In genomic region chr6:6685249-6685667, GRCh38 we compare ENCODE assay signal across 18 cellular contexts.
DNase-seq lines count a peak whose midpoint lies in the region; ATAC-seq and TF ChIP-seq lines count a peak whose summit lies in the region.
"Had no signal": no experiment of that assay in that cellular context is flagged by ENCODE, and none has a peak within 500 bp of the region (broad histone marks: within the 10 kb centered on the region; RNA-seq: fewer than 3 reads in every experiment).

No MANE protein-coding gene starts in this region.

- no peak for ATAC-seq in GM21619 (IDR thresholded peaks at IDR 0.05; ENCODE audit: unreplicated experiment)
- ATAC-seq: esophagus mucosa, sciatic nerve had no signal

- no peak overlapping the region for H2BK120ac ChIP-seq in mesenchymal stem cell (ENCODE audit: low read depth, low read length)

- no peak overlapping the region for H2AFZ ChIP-seq in mesenchymal stem cell (ENCODE audit: low read depth, low read length)

- H3K27ac ChIP-seq in mesenchymal stem cell (ENCODE audit: low read length, poor library complexity, severe bottlenecking) = no peak overlapping the region
- H3K27ac ChIP-seq: thoracic aorta had no signal

- H3K4me1 ChIP-seq in mesenchymal stem cell (ENCODE audit: control insufficient read depth, insufficient read depth, low read depth, low read length) = peaks cover 16% of the 10 kb centered on the region

- TF ChIP-seq CTCF in GM13977 (IDR thresholded peaks at IDR 0.05; ENCODE audit: extremely low read depth, insufficient read depth, missing control alignments) = no peak

- 94% methylated on average over 2 of the region's 4 CpGs for WGBS in mesenchymal stem cell

- no peak overlapping the region for H4K91ac ChIP-seq in mesenchymal stem cell (ENCODE audit: low read length)

- H3K23ac ChIP-seq in mesenchymal stem cell (ENCODE audit: low read length in 2 of 2) = no peak overlapping the region

- no peaks in the 10 kb centered on the region for H3K9me3 ChIP-seq in mesenchymal stem cell (ENCODE audit: control insufficient read depth, low read length)
- H3K9me3 ChIP-seq: thoracic aorta had no signal

- H3K4me3 ChIP-seq in mesenchymal stem cell (ENCODE audit: insufficient read depth in 1 of 2, low read depth in 1 of 2, low read length in 2 of 2) = no peak overlapping the region
- H3K4me3 ChIP-seq: thoracic aorta had no signal

- no peak overlapping the region for H3K4ac ChIP-seq in mesenchymal stem cell (ENCODE audit: low read depth in 1 of 2, low read length in 2 of 2)

- no peak overlapping the region for H2BK15ac ChIP-seq in mesenchymal stem cell (ENCODE audit: low read depth, poor library complexity, severe bottlenecking)

- H3K9ac ChIP-seq in mesenchymal stem cell (ENCODE audit: low read length) = no peak overlapping the region

- peak overlapping the region; percentile 67 for H4K8ac ChIP-seq in mesenchymal stem cell (ENCODE audit: low read length)

- H3K18ac ChIP-seq in mesenchymal stem cell (ENCODE audit: low read depth in 1 of 2, low read length in 2 of 2) = no peak overlapping the region

- H2BK12ac ChIP-seq in mesenchymal stem cell (ENCODE audit: low read length in 2 of 2) = peak overlapping the region in 1 of 2 experiments; percentile 63

- no peak overlapping the region for H2AK5ac ChIP-seq in mesenchymal stem cell (ENCODE audit: low read length, severe bottlenecking)

- no peak overlapping the region for H3K14ac ChIP-seq in mesenchymal stem cell (ENCODE audit: low read length in 2 of 2)

- peak; percentile 32 for DNase-seq in GM13977 (ENCODE audit: low spot score)
- DNase-seq in M059J (ENCODE audit: low read depth) = peak; percentile 32
- peak; percentile 35 for DNase-seq in SKM-1 (lab: John Stamatoyannopoulos, UW; ENCODE audit: unreplicated experiment)
- DNase-seq in mesenchymal stem cell = peak; percentile 33
- DNase-seq in NCI-H1930 (lab: John Stamatoyannopoulos, UW) = no peak
- no peak for DNase-seq in COLO829 (ENCODE audit: low spot score)
- DNase-seq: activated CD4-positive, alpha-beta T cell treated with anti-CD3 and anti-CD28 coated beads for 4 hours; activated effector memory CD4-positive, alpha-beta T cell treated with anti-CD3 and anti-CD28 coated beads, Interleukin-2, amount 50 U/mL, for 16 hours; amygdala; caudate nucleus; COR-L47; Kasumi-1; NCI-H1436 treated with DMSO at 0.1 percent for 48 hours; SW 1271 had no signal

- no peak overlapping the region for H3K4me2 ChIP-seq in mesenchymal stem cell (ENCODE audit: low read length, poor library complexity, severe bottlenecking)

- H2BK5ac ChIP-seq in mesenchymal stem cell (ENCODE audit: low read depth, low read length, poor library complexity, severe bottlenecking) = no peak overlapping the region

- peaks cover 0 to 3% of the 10 kb centered on the region in 2 experiments for H3K27me3 ChIP-seq in mesenchymal stem cell (ENCODE audit: control insufficient read depth in 1 of 2, insufficient read depth in 1 of 2, low read length in 2 of 2)

- no peaks in the 10 kb centered on the region for H3K79me1 ChIP-seq in mesenchymal stem cell (replicated peaks; ENCODE audit: low read length, poor library complexity, severe bottlenecking)

- no peaks in the 10 kb centered on the region for H3K36me3 ChIP-seq in mesenchymal stem cell (ENCODE audit: control insufficient read depth in 1 of 2, insufficient read depth in 2 of 2, low read depth in 1 of 2, low read length in 2 of 2)
- H3K36me3 ChIP-seq: thoracic aorta had no signal

- in situ Hi-C loops in GM13977 (cut with MboI; ENCODE audit: low pct_unique_long_range_greater_than_20kb, low sequenced_read_pairs, unreplicated experiment) = loop anchor here (25.0 kb wide), 1 partner anchor 552 kb away; no protein-coding TSS in a partner anchor

Comparison
In these comparisons a context has a peak if more than half of its experiments do, and no peak if none do; other contexts are left out.
1. DNase-seq: peak in GM13977 (single experiment), M059J (single experiment), SKM-1 (single experiment) and mesenchymal stem cell (single experiment); none in NCI-H1930 (0 of 2) and COLO829 (single experiment).